ENCODE assay signal across 25 cellular contexts in the genomic region with DNA sequence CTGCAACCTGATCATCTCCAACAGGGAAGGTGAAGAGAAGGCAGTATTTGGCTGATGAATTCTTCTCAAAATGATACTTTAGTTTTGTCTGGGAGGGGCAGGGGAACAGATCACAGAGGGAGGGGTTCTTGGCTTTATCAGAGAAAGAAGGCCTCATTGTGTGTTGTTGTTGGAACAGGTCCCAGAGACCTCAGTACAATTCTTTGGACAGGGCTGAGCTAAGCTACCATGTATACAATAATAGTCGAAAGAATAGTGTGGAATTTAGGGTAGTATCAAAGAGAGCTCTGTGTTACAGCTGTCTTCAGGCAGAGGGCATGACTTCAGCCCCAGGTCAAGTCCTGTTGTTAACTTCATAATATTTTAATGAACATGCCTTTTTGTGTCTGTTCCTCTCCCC. TPM values are rescaled to one million over a fixed set of nuclear protein-coding genes. Genes with fewer than 3 reads are reported as not detected.
DNase-seq lines count a peak whose midpoint lies in the region; ATAC-seq, FAIRE-seq and TF ChIP-seq lines count a peak whose summit lies in the region.
"Had no signal": no experiment of that assay in that cellular context is flagged by ENCODE, and none has a peak within 500 bp of the region (broad histone marks: within the 10 kb centered on the region; RNA-seq: fewer than 3 reads in every experiment).

No MANE protein-coding gene starts in this region.

- H3K79me1 ChIP-seq in IMR-90 (ENCODE audit: low read depth in 1 of 2, low read length in 2 of 2): no peaks in the 10 kb centered on the region

- no peak overlapping the region for H3K4me3 ChIP-seq in A549
- H3K4me3 ChIP-seq in IMR-90 (ENCODE audit: insufficient read depth, low read depth, low read length): no peak overlapping the region
- no peak overlapping the region for H3K4me3 ChIP-seq in endothelial cell of umbilical vein (replicated peaks in 1 of 3; ENCODE audit: insufficient read depth in 1 of 3, low read depth in 1 of 3, low read length in 3 of 3)
- H3K4me3 ChIP-seq in stomach: no peak overlapping the region
- H3K4me3 ChIP-seq: gastrocnemius medialis, vagina had no signal

- no peak overlapping the region for H4K5ac ChIP-seq in IMR-90 (ENCODE audit: low read depth, low read length)

- peaks cover 3% of the 10 kb centered on the region; the same call in 1 of the 2 replicates for H3K27me3 ChIP-seq in IMR-90 (ENCODE audit: control insufficient read depth, insufficient read depth, low read length)
- H3K27me3 ChIP-seq in endothelial cell of umbilical vein (ENCODE audit: control insufficient read depth in 2 of 2, insufficient read depth in 2 of 2, low read length in 2 of 2): no peaks in the 10 kb centered on the region
- H3K27me3 ChIP-seq in stomach: no peaks in the 10 kb centered on the region
- H3K27me3 ChIP-seq: gastrocnemius medialis, vagina had no signal

- no peak overlapping the region for H2BK5ac ChIP-seq in IMR-90 (ENCODE audit: low read depth, low read length, poor library complexity, severe bottlenecking)

- no peak overlapping the region for H3K23ac ChIP-seq in IMR-90 (ENCODE audit: low read depth, low read length)

- POLR2A ChIA-PET in A549 (lab: Yijun Ruan, JAX): no interaction called here
- POLR2A ChIA-PET in IMR-90 (lab: Charles Lee; ENCODE audit: unreplicated experiment): no interaction called here
- POLR2A ChIA-PET in endothelial cell of umbilical vein (lab: Charles Lee): no interaction called here

- WGBS in A549 (ENCODE audit: missing lambda C conversion rate): 26% methylated on average over 1 of the region's 1 CpG
- WGBS in IMR-90 (ENCODE audit: extremely low coverage in 2 of 2, insufficient read length in 1 of 2), 2 experiments: no CpG with 5 or more reads among the region's 1 CpG
- 10 to 39% (median 29%) methylated on average over 1 of the region's 1 CpG for WGBS in stomach, 5 donors

- H4K8ac ChIP-seq in IMR-90 (ENCODE audit: low read depth in 2 of 2, low read length in 2 of 2): no peak overlapping the region

- no peak for TF ChIP-seq RAD21 in A549 (conservative IDR thresholded peaks at IDR 0.05 in 1 of 2, IDR thresholded peaks at IDR 0.05 in 1 of 2)
- TF ChIP-seq RAD21 in IMR-90 (IDR thresholded peaks at IDR 0.05; ENCODE audit: low read length): no peak

- no peak overlapping the region for H3K14ac ChIP-seq in IMR-90 (replicated peaks; ENCODE audit: low read depth, low read length)

- H4K91ac ChIP-seq in IMR-90 (ENCODE audit: insufficient read depth, low read depth, low read length): no peak overlapping the region

- H2AK9ac ChIP-seq in IMR-90 (replicated peaks; ENCODE audit: low read depth, low read length, poor library complexity): no peak overlapping the region

- no peak for DNase-seq in A549 (ENCODE audit: low read depth in 1 of 2, low spot score in 1 of 2)
- DNase-seq in IMR-90: peak; percentile 18
- DNase-seq in endothelial cell of umbilical vein (ENCODE audit: low read depth, low spot score): peak; percentile 71
- DNase-seq in iris pigment epithelial cell (ENCODE audit: low read depth): peak; percentile 55
- DNase-seq in CD1c-positive myeloid dendritic cell (ENCODE audit: extremely low spot score): no peak
- no peak for DNase-seq in NCI-H1048 (lab: John Stamatoyannopoulos, UW)
- no peak for DNase-seq in stomach
- no peak for DNase-seq in DMS114 treated with DMSO at 0.1 percent for 48 hours (lab: John Stamatoyannopoulos, UW; ENCODE audit: unreplicated experiment)
- DNase-seq: activated CD4-positive, alpha-beta memory T cell treated with anti-CD3 and anti-CD28 coated beads for 36 hours; activated CD8-positive, alpha-beta memory T cell treated with anti-CD3 and anti-CD28 coated beads, Interleukin-2, amount 50 U/mL, for 48 hours; effector memory CD4-positive, alpha-beta T cell; gastrocnemius medialis; H9; NCI-H1105; NCI-H2081; NCI-H226; NCI-H82; occipital lobe; PC-3; SHP77 treated with DMSO at 0.1 percent for 48 hours; T-cell had no signal

- H2BK15ac ChIP-seq in IMR-90 (ENCODE audit: low read depth, low read length): no peak overlapping the region

- intact Hi-C loops in IMR-90 (cut with micrococcal nuclease) (no loop called here), endothelial cell of umbilical vein (cut with micrococcal nuclease) (loop anchor here (2.0 kb wide), 1 partner anchor 17 kb away; no protein-coding TSS in a partner anchor), stomach (cut with DNase I; ENCODE audit: low total_unique reads) (no loop called here)

- no peaks in the 10 kb centered on the region for H3K79me2 ChIP-seq in endothelial cell of umbilical vein (ENCODE audit: control insufficient read depth, insufficient read depth, low read length)

- no peak overlapping the region for H2AK5ac ChIP-seq in IMR-90 (ENCODE audit: low read depth, low read length)

- H3K4me2 ChIP-seq in A549 (peak overlapping the region; percentile 23; the same call in 1 of the 3 replicates), IMR-90 (ENCODE audit: low read depth, low read length) (no peak overlapping the region), endothelial cell of umbilical vein (ENCODE audit: insufficient read depth, low read length) (no peak overlapping the region)

- no peak overlapping the region for H3K4ac ChIP-seq in IMR-90 (ENCODE audit: low read depth, low read length)

- ATAC-seq in A549 (no peak), IMR-90 (ENCODE audit: low read depth) (no peak; the same call in 1 of the 2 replicates)
- ATAC-seq: activated CD4-positive, CD25-positive, alpha-beta regulatory T cell treated with anti-CD3 and anti-CD28 coated beads, Interleukin-2, amount 50 U/mL, for 24 hours; gastrocnemius medialis; PC-3; T-cell had no signal

- H3K27ac ChIP-seq in A549 (peak overlapping the region in 1 of 2 experiments; percentile 53; a peak in 3 of 6 replicates), IMR-90 (ENCODE audit: insufficient read depth, low read length) (no peak overlapping the region), endothelial cell of umbilical vein (ENCODE audit: insufficient read depth, low read depth, low read length) (no peak overlapping the region), stomach (peak overlapping the region in 2 of 5 donors; percentile 7 to 24)
- H3K27ac ChIP-seq: C4-2B, gastrocnemius medialis, vagina had no signal

- no peak overlapping the region for H2BK20ac ChIP-seq in IMR-90 (ENCODE audit: low read depth, low read length)

- no TSS peak for BruUV-seq in IMR-90 (replicated peaks; lab: Mats Ljungman, UMichigan)
- BruUV-seq in endothelial cell of umbilical vein (replicated peaks; lab: Mats Ljungman, UMichigan): no TSS peak

- TF ChIP-seq POLR2A in A549 (IDR thresholded peaks at IDR 0.05; ENCODE audit: low read length) (no peak), IMR-90 (IDR thresholded peaks at IDR 0.05; ENCODE audit: low read depth, low read length) (no peak), endothelial cell of umbilical vein (IDR thresholded peaks at IDR 0.05; ENCODE audit: low read depth, low read length) (no peak), stomach (IDR thresholded peaks at IDR 0.05) (no peak)

- CTCF ChIA-PET in A549 (lab: Yijun Ruan, JAX) (interaction anchor here (0.8 to 1.2 kb wide), 4 partner anchors 12 to 71 kb away, joined by 3 read pairs; no protein-coding TSS in a partner anchor), IMR-90 (lab: Yijun Ruan, JAX) (no interaction called here), endothelial cell of umbilical vein (lab: Charles Lee) (interaction anchor here (1.0 to 1.9 kb wide), 5 partner anchors 40 to 97 kb away, joined by 3 to 6 read pairs (median 4); partner anchors contain the start of gene ARHGAP26)

- H3K18ac ChIP-seq in IMR-90 (ENCODE audit: low read depth, low read length): no peak overlapping the region

- H4K20me1 ChIP-seq in IMR-90 (ENCODE audit: insufficient read depth, low read length) (no peaks in the 10 kb centered on the region), endothelial cell of umbilical vein (replicated peaks; ENCODE audit: control insufficient read depth, extremely low read depth, insufficient read depth, low read length) (no peaks in the 10 kb centered on the region)

- H3K9me3 ChIP-seq in A549 (no peaks in the 10 kb centered on the region), IMR-90 (ENCODE audit: control insufficient read depth, insufficient read depth, low read length) (no peaks in the 10 kb centered on the region), endothelial cell of umbilical vein (replicated peaks; ENCODE audit: control insufficient read depth, insufficient read depth, low read length) (no peaks in the 10 kb centered on the region), stomach (no peaks in the 10 kb centered on the region)
- H3K9me3 ChIP-seq: gastrocnemius medialis, vagina had no signal

- dilution Hi-C loops in IMR-90 (cut with HindIII; ENCODE audit: low sequenced_read_pairs, unreplicated experiment): no loop called here
- dilution Hi-C loops in endothelial cell of umbilical vein (cut with MboI; ENCODE audit: extremely low pct_ligation_motif_present, low sequenced_read_pairs): no loop called here

- TF ChIP-seq CTCF in A549 (IDR thresholded peaks at IDR 0.05) (no peak), IMR-90 (conservative IDR thresholded peaks at IDR 0.05; ENCODE audit: low read depth, low read length) (no peak), endothelial cell of umbilical vein (IDR thresholded peaks at IDR 0.05; ENCODE audit: extremely low read depth in 1 of 2, insufficient read depth in 1 of 2, low read depth in 1 of 2, low read length in 2 of 2) (no peak), stomach (IDR thresholded peaks at IDR 0.05) (no peak)

- TF ChIP-seq EP300 in A549 (IDR thresholded peaks at IDR 0.05) (no peak), stomach (IDR thresholded peaks at IDR 0.05) (no peak)

- H2AFZ ChIP-seq in IMR-90 (replicated peaks; ENCODE audit: low read length, poor library complexity) (no peak overlapping the region), endothelial cell of umbilical vein (ENCODE audit: low read depth, low read length) (no peak overlapping the region)

- FAIRE-seq in A549 (lab: Jason Lieb, UNC) (no peak), endothelial cell of umbilical vein (lab: Jason Lieb, UNC) (peak; percentile 49)
- FAIRE-seq: keratinocyte had no signal

- no peak overlapping the region for H3K9ac ChIP-seq in IMR-90 (ENCODE audit: low read depth, low read length)
- no peak overlapping the region for H3K9ac ChIP-seq in endothelial cell of umbilical vein (replicated peaks; ENCODE audit: extremely low read depth, insufficient read depth, low read length)

- H3K9me1 ChIP-seq in IMR-90 (ENCODE audit: insufficient read depth, low read length) (no peaks in the 10 kb centered on the region), endothelial cell of umbilical vein (replicated peaks; ENCODE audit: control insufficient read depth, extremely low read depth, insufficient read depth, low read length) (no peaks in the 10 kb centered on the region)

- in situ Hi-C loops in IMR-90 (cut with MboI; ENCODE audit: low sequenced_read_pairs): no loop called here

- H3K4me1 ChIP-seq in A549 (peaks cover 50% of the 10 kb centered on the region), IMR-90 (ENCODE audit: control insufficient read depth, insufficient read depth, low read length) (peaks cover 3% of the 10 kb centered on the region; the same call in 1 of the 2 replicates), endothelial cell of umbilical vein (ENCODE audit: control insufficient read depth, extremely low read depth, insufficient read depth, low read length) (peaks cover 27% of the 10 kb centered on the region), stomach (peaks cover 34 to 82% (median 52%) of the 10 kb centered on the region in 4 donors)

- H3K36me3 ChIP-seq in IMR-90 (ENCODE audit: control insufficient read depth, insufficient read depth, low read length) (no peaks in the 10 kb centered on the region), endothelial cell of umbilical vein (ENCODE audit: control insufficient read depth in 2 of 2, extremely low read depth in 1 of 2, insufficient read depth in 2 of 2, low read length in 2 of 2) (no peaks in the 10 kb centered on the region), stomach (no peaks in the 10 kb centered on the region)
- H3K36me3 ChIP-seq: gastrocnemius medialis, vagina had no signal

- no peak overlapping the region for H3K56ac ChIP-seq in IMR-90 (ENCODE audit: extremely low read depth, insufficient read depth, low read length)

- no peak overlapping the region for H2BK120ac ChIP-seq in IMR-90 (ENCODE audit: low read depth, low read length)

RNA-seq across cellular contexts. Expression of gene ARHGAP26, which starts 39.9 kb away (rescaled TPM):
- polyA plus RNA-seq in A549 (2011; rRNA removed): 19.1 and 29.8 TPM in 2 replicates
- polyA plus RNA-seq in A549 (2012; cell fraction: cytosol; rRNA removed): 4.2 and 4.5 TPM in 2 replicates
- polyA plus RNA-seq in A549 (2012; cell fraction: nucleus; rRNA removed): 8.9 and 9.7 TPM in 2 replicates
- polyA plus RNA-seq in A549 (2017; fragmentation: RNase III; extraction: RNeasy Plus Mini Kit Qiagen cat#74134 plus additional on column Dnase treatment): 6.6 to 8.1 TPM (median 7.5 TPM) in 3 replicates
- 81.7 and 91.3 TPM in 2 replicates for polyA minus RNA-seq in A549 (2011; rRNA and poly(A)+ RNA removed)
- 0.54 and 0.56 TPM in 2 replicates for total RNA-seq in IMR-90 (2012; rRNA removed)
- 0.27 and 0.56 TPM in 2 replicates for polyA plus RNA-seq in IMR-90 (2012; rRNA removed)
- polyA plus RNA-seq in IMR-90 (2012; cell fraction: cytosol; rRNA removed): 0.06 and 0.13 TPM in 2 replicates
- polyA plus RNA-seq in IMR-90 (2012; cell fraction: nucleus; rRNA removed; ENCODE audit: low replicate concordance): 0.40 and 2.1 TPM in 2 replicates
- 13.9 and 16.2 TPM in 2 replicates for total RNA-seq in endothelial cell of umbilical vein
- 2.1 and 3.1 TPM in 2 replicates for polyA plus RNA-seq in endothelial cell of umbilical vein
- polyA plus RNA-seq in endothelial cell of umbilical vein (2011; cell fraction: cytosol; rRNA removed): 2.1 and 2.3 TPM in 2 replicates
- polyA plus RNA-seq in endothelial cell of umbilical vein (2011; cell fraction: nucleus; rRNA removed): 13.5 and 13.8 TPM in 2 replicates
- 6.4 and 7.9 TPM in 2 replicates for polyA plus RNA-seq in endothelial cell of umbilical vein (2012)
- 15.0 and 20.3 TPM in 2 replicates for polyA minus RNA-seq in endothelial cell of umbilical vein
- polyA minus RNA-seq in endothelial cell of umbilical vein (2011; cell fraction: cytosol; rRNA and poly(A)+ RNA removed): 1.6 TPM
- 48.6 and 60.0 TPM in 2 replicates for polyA minus RNA-seq in endothelial cell of umbilical vein (2011; cell fraction: nucleus; rRNA and poly(A)+ RNA removed)
- 100 to 1,000 TPM in 1 of 5 donors, 10 to 100 TPM in 4; 26.8 to 115 (median 70.7) TPM for total RNA-seq in stomach
- 1 to 10 TPM; 4.0 to 4.5 (median 4.4) TPM for polyA plus RNA-seq in stomach

Comparison
In these comparisons a context has a peak if more than half of its experiments do, and no peak if none do; other contexts are left out.
1. DNase-seq: peak in IMR-90 (single experiment), endothelial cell of umbilical vein (single experiment) and iris pigment epithelial cell (single experiment); none in A549 (0 of 2), CD1c-positive myeloid dendritic cell (single experiment), NCI-H1048 (single experiment), stomach (single experiment) and DMS114 treated with DMSO at 0.1 percent for 48 hours (single experiment).